ENCODE assay signal across 13 cellular contexts in genomic region chr3:172074578-172074977, GRCh38. TPM values are rescaled to one million over a fixed set of nuclear protein-coding genes. Genes with fewer than 3 reads are reported as not detected.
DNase-seq lines count a peak whose midpoint lies in the region; ATAC-seq and TF ChIP-seq lines count a peak whose summit lies in the region.
"Had no signal": no experiment of that assay in that cellular context is flagged by ENCODE, and none has a peak within 500 bp of the region (broad histone marks: within the 10 kb centered on the region; RNA-seq: fewer than 3 reads in every experiment).

No MANE protein-coding gene starts in this region.

- H3K27me3 Mint-ChIP-seq in nephron (ENCODE audit: low read depth): no peaks in the 10 kb centered on the region
- H3K27me3 Mint-ChIP-seq: progenitor cell of endocrine pancreas had no signal

- intact Hi-C loops in Right ventricle myocardium inferior (cut with DNase I) (no loop called here), cardiac septum (cut with DNase I) (no loop called here)

- no peak for TF ChIP-seq CTCF in nephron (IDR thresholded peaks at IDR 0.05; ENCODE audit: unreplicated experiment in 3 of 3)

- no peak overlapping the region for H3K4me3 Mint-ChIP-seq in nephron

- DNase-seq in Right ventricle myocardium inferior (ENCODE audit: missing footprints): no peak
- DNase-seq in cardiac septum (ENCODE audit: low spot score): no peak
- DNase-seq in fibroblast of gingiva (ENCODE audit: low read depth): peak; percentile 86
- no peak for DNase-seq in NCI-H1105 treated with DMSO at 0.1 percent for 48 hours (lab: John Stamatoyannopoulos, UW)
- DNase-seq in NCI-H146 treated with DMSO at 0.1 percent for 48 hours (lab: John Stamatoyannopoulos, UW; ENCODE audit: unreplicated experiment): no peak
- no peak for DNase-seq in NCI-H1048 (lab: John Stamatoyannopoulos, UW)
- DNase-seq: activated CD4-positive, alpha-beta T cell treated with anti-CD3 and anti-CD28 coated beads, Interleukin-2, amount 50 U/mL, for 48 hours; activated naive CD4-positive, alpha-beta T cell treated with Interleukin-2 at 50 U/mL for 16 hours; cerebellar nuclear complex; NCI-H1092 treated with DMSO at 0.1 percent for 48 hours had no signal

- H3K27ac Mint-ChIP-seq in nephron: peak overlapping the region; percentile 52 to 79 (median 61)
- H3K27ac Mint-ChIP-seq: progenitor cell of endocrine pancreas had no signal

- H3K4me1 Mint-ChIP-seq in nephron: peaks cover 69% of the 10 kb centered on the region

- no peaks in the 10 kb centered on the region for H3K9me3 Mint-ChIP-seq in nephron

- ATAC-seq in Right ventricle myocardium inferior (peak; percentile 74), GM21447 (IDR thresholded peaks at IDR 0.05; ENCODE audit: unreplicated experiment) (no peak)

- H3K36me3 Mint-ChIP-seq in nephron (ENCODE audit: low read depth): peaks cover 20% of the 10 kb centered on the region

RNA-seq across cellular contexts. Expression of gene FNDC3B, which starts 35.2 kb away (rescaled TPM):
- 57.8 TPM for total RNA-seq in Right ventricle myocardium inferior
- total RNA-seq in cardiac septum: 139 TPM
